1 cellular context compared by ENCODE assay signal in genomic region chr7:139060838-139061237, GRCh38.
TF ChIP-seq lines count a peak whose summit lies in the region.

No MANE protein-coding gene starts in this region.

TF ChIP-seq in IMR-90, 13 proteins besides CTCF, POLR2A, EP300 and RAD21 (continued from another document):
- TF ChIP-seq USF2 (IDR thresholded peaks at IDR 0.05; ENCODE audit: low read depth, low read length), result no peak
- no peak for TF ChIP-seq MAZ (IDR thresholded peaks at IDR 0.05; ENCODE audit: borderline replicate concordance, low read depth, low read length)
- no peak for TF ChIP-seq MAFK (IDR thresholded peaks at IDR 0.05; ENCODE audit: low read depth, low read length)
- TF ChIP-seq BHLHE40 (IDR thresholded peaks at IDR 0.05; ENCODE audit: low read depth, low read length), result no peak
- TF ChIP-seq CEBPB (IDR thresholded peaks at IDR 0.05; ENCODE audit: low read depth, low read length), result no peak
- no peak for TF ChIP-seq NFE2L2 (IDR thresholded peaks at IDR 0.05; ENCODE audit: low read depth, low read length)
- no peak for TF ChIP-seq FOS (IDR thresholded peaks at IDR 0.05; ENCODE audit: low read depth, low read length)
- no peak for TF ChIP-seq ELK1 (IDR thresholded peaks at IDR 0.05; ENCODE audit: borderline replicate concordance, low read depth, low read length)
- TF ChIP-seq RFX5 (IDR thresholded peaks at IDR 0.05; ENCODE audit: low read depth, low read length), result no peak
- TF ChIP-seq MXI1 (IDR thresholded peaks at IDR 0.05; ENCODE audit: borderline replicate concordance, low read depth, low read length), result no peak
- TF ChIP-seq RCOR1 (IDR thresholded peaks at IDR 0.05; ENCODE audit: insufficient replicate concordance, low read length), result no peak
TF ChIP-seq in IMR-90: peak in this region for 0.
